Comparison of ENCODE assay signal across 8 cellular contexts in genomic region chr1:43991476-43992231, GRCh38. TPM values are rescaled to one million over a fixed set of nuclear protein-coding genes. Genes with fewer than 3 reads are reported as not detected.
DNase-seq lines count a peak whose midpoint lies in the region; ATAC-seq and TF ChIP-seq lines count a peak whose summit lies in the region.

Gene CCDC24 (plus strand): TSS chr1:43991599. CDS start chr1:43991879, 280 bp downstream.

- peak within 1 kb of the TSS; percentile 52 for H3K9ac ChIP-seq in OCI-LY1 (ENCODE audit: low read length)
- peak within 1 kb of the TSS; percentile 74 for H3K9ac ChIP-seq in mucosa of stomach (ENCODE audit: low read length)

- H3K9me3 Mint-ChIP-seq in CD14-positive monocyte, result peaks cover 0 to 1% (median 0%) of the 10 kb centered on the region in 7 donors

- ATAC-seq in GM19397 (IDR thresholded peaks at IDR 0.05; ENCODE audit: unreplicated experiment), result peak; percentile 71

- H3K27me3 Mint-ChIP-seq in CD14-positive monocyte (ENCODE audit: low read depth in 3 of 3), result peaks cover 2 to 10% (median 7%) of the 10 kb centered on the region in 3 donors

- peak within 1 kb of the TSS; percentile 71 for H3K4me2 ChIP-seq in OCI-LY1 (ENCODE audit: low read length)

- TF ChIP-seq CTCF in CD14-positive monocyte (IDR thresholded peaks at IDR 0.05) (no peak), HL-60 (IDR thresholded peaks at IDR 0.05; ENCODE audit: insufficient read depth, low read length) (no peak), OCI-LY1 (IDR thresholded peaks at IDR 0.05; ENCODE audit: low read length) (no peak)

- no peak within 1 kb of the TSS for H2AFZ ChIP-seq in OCI-LY1 (ENCODE audit: low read length)

- intact Hi-C loops in CD14-positive monocyte (cut with micrococcal nuclease), result no loop called here

- peak within 1 kb of the TSS; percentile 81 to 96 (median 92) for H3K27ac Mint-ChIP-seq in CD14-positive monocyte

- H3K9me2 ChIP-seq in OCI-LY1 (ENCODE audit: low read depth, low read length), result no peaks in the 10 kb centered on the region

- H3K9me3 ChIP-seq in OCI-LY1 (ENCODE audit: low read length) (no peaks in the 10 kb centered on the region), esophagus (ENCODE audit: control insufficient read depth in 2 of 2, insufficient read depth in 1 of 2, low read depth in 1 of 2, low read length in 1 of 2) (no peaks in the 10 kb centered on the region), mucosa of stomach (ENCODE audit: control insufficient read depth, low read length) (no peaks in the 10 kb centered on the region)

- peak; percentile 72 for DNase-seq in CD14-positive monocyte (ENCODE audit: low spot score)
- peak; percentile 74 for DNase-seq in HL-60 (ENCODE audit: low read depth in 1 of 2, low spot score in 1 of 2)
- peak; percentile 77 for DNase-seq in activated T-cell treated with anti-CD3 and anti-CD28 coated beads for 48 hours (ENCODE audit: low read depth)
- peak; percentile 54 to 56 for DNase-seq in stimulated activated CD8-positive, alpha-beta memory T cell treated with anti-CD3 and anti-CD28 coated beads, Interleukin-7, amount 100 ng/mL, for 1 hour (ENCODE audit: low read depth in 2 of 2)

- H3K27ac ChIP-seq in HL-60 (replicated peaks), result peak within 1 kb of the TSS; percentile 37
- no peak within 1 kb of the TSS for H3K27ac ChIP-seq in OCI-LY1 (ENCODE audit: low read depth, low read length, poor library complexity, severe bottlenecking)
- peak within 1 kb of the TSS; percentile 71 to 81 for H3K27ac ChIP-seq in esophagus (ENCODE audit: low read depth in 2 of 2, low read length in 1 of 2)

- WGBS in esophagus, 2 donors, result 1% methylated on average over 55 to 66 of the region's 66 CpGs

- H3K4me3 Mint-ChIP-seq in CD14-positive monocyte, result peak within 1 kb of the TSS; percentile 96

- H3K4me3 ChIP-seq in HL-60 (replicated peaks; ENCODE audit: insufficient read depth, low read length), result peak within 1 kb of the TSS; percentile 82
- H3K4me3 ChIP-seq in OCI-LY1 (ENCODE audit: low read depth, low read length, poor library complexity, severe bottlenecking), result peak within 1 kb of the TSS; percentile 59
- H3K4me3 ChIP-seq in esophagus (ENCODE audit: low read depth in 1 of 2, low read length in 2 of 2), result peak within 1 kb of the TSS; percentile 54 to 81
- H3K4me3 ChIP-seq in mucosa of stomach (ENCODE audit: low read length), result peak within 1 kb of the TSS; percentile 61

- H3K79me2 ChIP-seq in OCI-LY1 (ENCODE audit: insufficient read depth, low read length), result no peaks in the 10 kb centered on the region

- H3F3A ChIP-seq in OCI-LY1 (ENCODE audit: insufficient read depth, low read length), result no peaks in the 10 kb centered on the region

- no peaks in the 10 kb centered on the region for H4K20me1 ChIP-seq in OCI-LY1 (ENCODE audit: insufficient read depth, low read length)

- peaks cover 18% of the 10 kb centered on the region for H3K4me1 Mint-ChIP-seq in CD14-positive monocyte

- no peaks in the 10 kb centered on the region for H3K36me3 Mint-ChIP-seq in CD14-positive monocyte

- H3K36me3 ChIP-seq in OCI-LY1 (ENCODE audit: insufficient read depth, low read length) (no peaks in the 10 kb centered on the region), esophagus (ENCODE audit: control insufficient read depth in 2 of 2, insufficient read depth in 2 of 2, low read length in 1 of 2) (peaks cover 0 to 7% of the 10 kb centered on the region in 2 donors), mucosa of stomach (ENCODE audit: control insufficient read depth, insufficient read depth, low read length) (no peaks in the 10 kb centered on the region)

- H3K27me3 ChIP-seq in HL-60 (ENCODE audit: insufficient read depth, poor library complexity, severe bottlenecking) (no peaks in the 10 kb centered on the region), OCI-LY1 (ENCODE audit: insufficient read depth, low read length) (no peaks in the 10 kb centered on the region; the same call in 1 of the 2 replicates), esophagus (ENCODE audit: control insufficient read depth in 1 of 2, insufficient read depth in 2 of 2, low read length in 2 of 2) (no peaks in the 10 kb centered on the region), mucosa of stomach (ENCODE audit: control insufficient read depth, insufficient read depth, low read length) (no peaks in the 10 kb centered on the region)

- H3K4me1 ChIP-seq in OCI-LY1 (ENCODE audit: insufficient read depth, low read length, severe bottlenecking), result peaks cover 14% of the 10 kb centered on the region
- peaks cover 3 to 9% of the 10 kb centered on the region in 2 donors for H3K4me1 ChIP-seq in esophagus (ENCODE audit: control insufficient read depth in 2 of 2, insufficient read depth in 2 of 2, low read length in 1 of 2)
- peaks cover 29% of the 10 kb centered on the region for H3K4me1 ChIP-seq in mucosa of stomach (ENCODE audit: control insufficient read depth, insufficient read depth, low read length)

RNA-seq across cellular contexts. Expression of gene CCDC24, which starts in this region (rescaled TPM):
- polyA plus RNA-seq in CD14-positive monocyte (1 to 10 TPM; 1.1 to 1.9 TPM), esophagus (1 to 10 TPM; 4.0 to 7.5 TPM)
